ENCODE assay signal across 18 cellular contexts in genomic region chr11:85295872-85296271, GRCh38.
DNase-seq lines count a peak whose midpoint lies in the region; ATAC-seq, FAIRE-seq and TF ChIP-seq lines count a peak whose summit lies in the region.
"Had no signal": no experiment of that assay in that cellular context is flagged by ENCODE, and none has a peak within 500 bp of the region (broad histone marks: within the 10 kb centered on the region; RNA-seq: fewer than 3 reads in every experiment).

No MANE protein-coding gene starts in this region.

- H4K20me1 ChIP-seq in HepG2 (ENCODE audit: insufficient read depth, low read length) = no peaks in the 10 kb centered on the region
- no peaks in the 10 kb centered on the region for H4K20me1 ChIP-seq in K562 (replicated peaks; ENCODE audit: control insufficient read depth, insufficient read depth, low read length)
- no peaks in the 10 kb centered on the region for H4K20me1 ChIP-seq in smooth muscle cell (ENCODE audit: low read depth)
- H4K20me1 ChIP-seq: BLaER1 treated with 17β-estradiol and CSF1 and Interleukin-3, amounts not matched to agents 10 nM and 100 nM had no signal

- H3K27ac ChIP-seq in HepG2 (ENCODE audit: extremely low read length, insufficient read depth, low read length) (no peak overlapping the region), right lobe of liver (no peak overlapping the region), K562 (ENCODE audit: extremely low read depth, low read depth, low read length) (no peak overlapping the region), smooth muscle cell (ENCODE audit: low read depth) (no peak overlapping the region)
- H3K27ac ChIP-seq: 22Rv1; BLaER1 treated with 17β-estradiol and CSF1 and Interleukin-3, amounts not matched to agents 10 nM and 100 nM; C4-2B had no signal

- no peaks in the 10 kb centered on the region for H3F3A ChIP-seq in smooth muscle cell (ENCODE audit: low read depth)

- DNase-seq in HepG2 (ENCODE audit: low spot score) (no peak), right lobe of liver (no peak), K562 (ENCODE audit: extremely low read depth in 1 of 4, low spot score in 3 of 4) (no peak), sciatic nerve (ENCODE audit: low spot score) (no peak), smooth muscle cell (lab: John Stamatoyannopoulos, UW; ENCODE audit: unreplicated experiment) (no peak)
- DNase-seq: ACHN; Caco-2; Calu3; CD4-positive, alpha-beta T cell; CD8-positive, alpha-beta T cell; DMS79 treated with DMSO at 0.1 percent for 48 hours; GF-D8 had no signal

- no peaks in the 10 kb centered on the region for H3K79me2 ChIP-seq in HepG2 (ENCODE audit: insufficient read depth, low read length)
- H3K79me2 ChIP-seq in K562 (ENCODE audit: control insufficient read depth, insufficient read depth, low read length) = no peaks in the 10 kb centered on the region
- no peaks in the 10 kb centered on the region for H3K79me2 ChIP-seq in smooth muscle cell (ENCODE audit: low read depth)

- H3K27me3 ChIP-seq in HepG2 (ENCODE audit: control insufficient read depth in 1 of 2, insufficient read depth in 2 of 2, low read length in 2 of 2) (no peaks in the 10 kb centered on the region), right lobe of liver (no peaks in the 10 kb centered on the region), K562 (ENCODE audit: control insufficient read depth in 2 of 2, insufficient read depth in 2 of 2, low read length in 2 of 2) (no peaks in the 10 kb centered on the region), smooth muscle cell (ENCODE audit: low read depth) (no peaks in the 10 kb centered on the region)
- H3K27me3 ChIP-seq: BLaER1 treated with 17β-estradiol and CSF1 and Interleukin-3, amounts not matched to agents 10 nM and 100 nM had no signal

- no peak for TF ChIP-seq CTCF in HepG2 (CRISPR knock-in tag; IDR thresholded peaks at IDR 0.05)
- TF ChIP-seq CTCF in right lobe of liver (IDR thresholded peaks at IDR 0.05) = no peak
- no peak for TF ChIP-seq CTCF in K562 (IDR thresholded peaks at IDR 0.05 in 2 of 3, conservative IDR thresholded peaks at IDR 0.05 in 1 of 3; ENCODE audit: insufficient read depth in 2 of 3, low read depth in 1 of 3, low read length in 3 of 3)
- TF ChIP-seq CTCF in smooth muscle cell (IDR thresholded peaks at IDR 0.05; ENCODE audit: borderline replicate concordance, insufficient read depth, poor library complexity, severe bottlenecking) = no peak

- TF ChIP-seq RAD21 in HepG2 (CRISPR knock-in tag; IDR thresholded peaks at IDR 0.05) (no peak), K562 (CRISPR knock-in tag; conservative IDR thresholded peaks at IDR 0.05 in 1 of 2, IDR thresholded peaks at IDR 0.05 in 1 of 2) (no peak)

- no peak overlapping the region for H3K4me2 ChIP-seq in HepG2 (ENCODE audit: low read depth, low read length)
- no peak overlapping the region for H3K4me2 ChIP-seq in K562 (ENCODE audit: insufficient read depth, low read length)
- H3K4me2 ChIP-seq in smooth muscle cell = no peak overlapping the region
- H3K4me2 ChIP-seq: BLaER1 treated with 17β-estradiol and CSF1 and Interleukin-3, amounts not matched to agents 10 nM and 100 nM had no signal

- H2AFZ ChIP-seq in HepG2 (ENCODE audit: low read length) (no peak overlapping the region), K562 (ENCODE audit: low read depth, low read length) (no peak overlapping the region), smooth muscle cell (ENCODE audit: low read depth) (no peak overlapping the region)

- POLR2A ChIA-PET in HepG2 (lab: Yijun Ruan, JAX) = no interaction called here
- POLR2A ChIA-PET in K562 (lab: Yijun Ruan, JAX) = no interaction called here

- WGBS in HepG2 (ENCODE audit: low lambda C conversion rate) = 48% methylated on average over 1 of the region's 1 CpG
- WGBS in right lobe of liver (ENCODE audit: insufficient coverage, low coverage, low lambda C conversion rate, missing lambda C conversion rate) = 87% methylated on average over 1 of the region's 1 CpG
- 15% methylated on average over 1 of the region's 1 CpG for WGBS in K562 (ENCODE audit: insufficient coverage, low coverage, missing lambda C conversion rate)
- 100% methylated on average over 1 of the region's 1 CpG for WGBS in smooth muscle cell (ENCODE audit: low lambda C conversion rate)

- no peaks in the 10 kb centered on the region for H3K4me1 ChIP-seq in HepG2 (ENCODE audit: insufficient read depth, low read length)
- H3K4me1 ChIP-seq in right lobe of liver = no peaks in the 10 kb centered on the region
- H3K4me1 ChIP-seq in K562 (replicated peaks in 1 of 2; ENCODE audit: control insufficient read depth in 2 of 2, insufficient read depth in 2 of 2, low read length in 2 of 2) = no peaks in the 10 kb centered on the region
- no peaks in the 10 kb centered on the region for H3K4me1 ChIP-seq in smooth muscle cell (ENCODE audit: low read depth)

- no peak overlapping the region for H3K9ac ChIP-seq in HepG2 (ENCODE audit: insufficient read depth, low read depth, low read length)
- H3K9ac ChIP-seq in K562 (ENCODE audit: insufficient read depth in 1 of 2, low read depth in 2 of 2, low read length in 2 of 2) = no peak overlapping the region
- H3K9ac ChIP-seq in smooth muscle cell (ENCODE audit: low read depth) = no peak overlapping the region
- H3K9ac ChIP-seq: BLaER1 treated with 17β-estradiol and CSF1 and Interleukin-3, amounts not matched to agents 10 nM and 100 nM had no signal

- no peaks in the 10 kb centered on the region for H3K9me3 ChIP-seq in HepG2 (ENCODE audit: low read length)
- no peaks in the 10 kb centered on the region for H3K9me3 ChIP-seq in right lobe of liver
- H3K9me3 ChIP-seq in K562 (replicated peaks; ENCODE audit: control insufficient read depth, insufficient read depth, low read depth, low read length) = no peaks in the 10 kb centered on the region
- no peaks in the 10 kb centered on the region for H3K9me3 ChIP-seq in smooth muscle cell (replicated peaks; ENCODE audit: low read depth)
- H3K9me3 ChIP-seq: BLaER1 treated with 17β-estradiol and CSF1 and Interleukin-3, amounts not matched to agents 10 nM and 100 nM; Caco-2 had no signal

- in situ Hi-C loops in HepG2 (cut with HindIII; ENCODE audit: extremely low pct_ligation_motif_present, low pct_unique_long_range_greater_than_20kb) (no loop called here), K562 (cut with MboI) (no loop called here)

- FAIRE-seq in HepG2 (lab: Jason Lieb, UNC) (no peak), K562 (lab: Jason Lieb, UNC) (no peak)
- FAIRE-seq: D721Med, GM12892, GM18507 had no signal

- ATAC-seq in HepG2 = no peak
- ATAC-seq in right lobe of liver = no peak
- ATAC-seq in K562 = no peak
- ATAC-seq in sciatic nerve = no peak
- ATAC-seq: CD8-positive, alpha-beta T cell had no signal

- H3K9me1 ChIP-seq in K562 (ENCODE audit: control insufficient read depth, insufficient read depth, low read length) = no peaks in the 10 kb centered on the region

- CTCF ChIA-PET in HepG2 (lab: Yijun Ruan, JAX; ENCODE audit: low intra/inter-chr PET ratio, low total read pairs) = no interaction called here
- CTCF ChIA-PET in K562 (lab: Yijun Ruan, JAX; ENCODE audit: low intra/inter-chr PET ratio) = no interaction called here

- BruUV-seq in HepG2 (replicated peaks; lab: Mats Ljungman, UMichigan) (no TSS peak), K562 (replicated peaks; lab: Mats Ljungman, UMichigan) (no TSS peak)

- intact Hi-C loops in HepG2 (cut with micrococcal nuclease; ENCODE audit: unreplicated experiment) (no loop called here), right lobe of liver (cut with DNase I) (no loop called here), K562 (cut with micrococcal nuclease) (no loop called here), sciatic nerve (cut with DNase I) (no loop called here)

- H3K4me3 ChIP-seq in HepG2 (replicated peaks in 1 of 3; ENCODE audit: insufficient read depth in 1 of 3, low read depth in 2 of 3, low read length in 3 of 3) (no peak overlapping the region), right lobe of liver (no peak overlapping the region), K562 (no peak overlapping the region), smooth muscle cell (no peak overlapping the region)
- H3K4me3 ChIP-seq: BLaER1 treated with 17β-estradiol and CSF1 and Interleukin-3, amounts not matched to agents 10 nM and 100 nM had no signal

- TF ChIP-seq EP300 in HepG2 (IDR thresholded peaks at IDR 0.05; ENCODE audit: low read depth in 2 of 2, low read length in 2 of 2) = no peak
- no peak for TF ChIP-seq EP300 in HepG2 (CRISPR knock-in tag; IDR thresholded peaks at IDR 0.05; ENCODE audit: borderline replicate concordance)
- TF ChIP-seq EP300 in K562 (IDR thresholded peaks at IDR 0.05; ENCODE audit: low read length) = no peak

- no peak for TF ChIP-seq POLR2A in HepG2 (IDR thresholded peaks at IDR 0.05; ENCODE audit: insufficient read depth in 1 of 2, low read depth in 2 of 2, low read length in 2 of 2)
- TF ChIP-seq POLR2A in right lobe of liver (IDR thresholded peaks at IDR 0.05) = no peak
- no peak for TF ChIP-seq POLR2A in K562 (conservative IDR thresholded peaks at IDR 0.05)

- no peaks in the 10 kb centered on the region for H3K36me3 ChIP-seq in HepG2 (replicated peaks in 1 of 2; ENCODE audit: control insufficient read depth in 1 of 2, insufficient read depth in 2 of 2, low read length in 2 of 2)
- no peaks in the 10 kb centered on the region for H3K36me3 ChIP-seq in right lobe of liver
- no peaks in the 10 kb centered on the region for H3K36me3 ChIP-seq in K562 (ENCODE audit: control insufficient read depth, insufficient read depth, low read length)
- no peaks in the 10 kb centered on the region for H3K36me3 ChIP-seq in smooth muscle cell (ENCODE audit: low read depth)
- H3K36me3 ChIP-seq: BLaER1 treated with 17β-estradiol and CSF1 and Interleukin-3, amounts not matched to agents 10 nM and 100 nM had no signal

TF ChIP-seq in HepG2, 621 proteins besides CTCF, POLR2A, EP300 and RAD21 (continues in another document):
- TF ChIP-seq CEBPB (IDR thresholded peaks at IDR 0.05; ENCODE audit: borderline replicate concordance, low read depth, low read length) = peak; percentile 53; the same call in 1 of the 2 replicates

Comparison
In these comparisons a context has a peak if more than half of its experiments do, and no peak if none do; other contexts are left out.
1. Of the 241 proteins assayed by ChIP-seq in both HepG2 and K562: peak only in HepG2: none; only in K562: none; in both: CEBPB; in neither: 239; mixed calls (peak in some experiments, not most) for 1.